In genomic region chr6:117919775-117920492, GRCh38 we compare ENCODE assay signal across 11 cellular contexts. TPM values are rescaled to one million over a fixed set of nuclear protein-coding genes. Genes with fewer than 3 reads are reported as not detected.
DNase-seq lines count a peak whose midpoint lies in the region; ATAC-seq and TF ChIP-seq lines count a peak whose summit lies in the region.
"Had no signal": no experiment of that assay in that cellular context is flagged by ENCODE, and none has a peak within 500 bp of the region (broad histone marks: within the 10 kb centered on the region; RNA-seq: fewer than 3 reads in every experiment).

No MANE protein-coding gene starts in this region.

- no peak overlapping the region for H3K4me3 ChIP-seq in mammary epithelial cell (replicated peaks in 1 of 3; ENCODE audit: insufficient read depth in 1 of 3, low read depth in 2 of 3, low read length in 3 of 3)
- peak overlapping the region; percentile 15 for H3K4me3 ChIP-seq in mesendoderm (ENCODE audit: low read length)
- peak overlapping the region; percentile 28 for H3K4me3 ChIP-seq in upper lobe of right lung

- H3K36me3 Mint-ChIP-seq in activated CD4-positive, alpha-beta T cell treated with anti-CD3 and anti-CD28 coated beads for 36 hours (ENCODE audit: low read depth) = no peaks in the 10 kb centered on the region

- POLR2A ChIA-PET in activated CD4-positive, alpha-beta T cell treated with anti-CD3 and anti-CD28 coated beads for 36 hours (lab: Charles Lee) = no interaction called here

- H3K9me3 ChIP-seq in mammary epithelial cell (replicated peaks; ENCODE audit: insufficient read depth, low read length) = no peaks in the 10 kb centered on the region
- no peaks in the 10 kb centered on the region for H3K9me3 ChIP-seq in upper lobe of right lung

- H3K27me3 Mint-ChIP-seq in activated CD4-positive, alpha-beta T cell treated with anti-CD3 and anti-CD28 coated beads for 36 hours = peaks cover 9% of the 10 kb centered on the region

- H2AFZ ChIP-seq in mammary epithelial cell (ENCODE audit: low read depth, low read length) = peak overlapping the region; percentile 9

- dilution Hi-C loops in mammary epithelial cell (cut with HindIII; ENCODE audit: low sequenced_read_pairs) = no loop called here

- H3K36me3 ChIP-seq in mammary epithelial cell (ENCODE audit: insufficient read depth, low read length) (no peaks in the 10 kb centered on the region), mesendoderm (ENCODE audit: control insufficient read depth, insufficient read depth, low read length) (no peaks in the 10 kb centered on the region), upper lobe of right lung (no peaks in the 10 kb centered on the region)

- no peak overlapping the region for H4K8ac ChIP-seq in mesendoderm (ENCODE audit: low read depth, low read length)

- no peak overlapping the region for H3K27ac ChIP-seq in mammary epithelial cell (ENCODE audit: insufficient read depth, low read depth, low read length)
- no peak overlapping the region for H3K27ac ChIP-seq in mesendoderm (ENCODE audit: low read depth, low read length)
- H3K27ac ChIP-seq in upper lobe of right lung = no peak overlapping the region

- in situ Hi-C loops in mammary epithelial cell (cut with MboI; ENCODE audit: low sequenced_read_pairs in 2 of 2) = no loop called here

- H3K4me2 ChIP-seq in mammary epithelial cell (ENCODE audit: insufficient read depth, low read depth, low read length) (peak overlapping the region; percentile 35), mesendoderm (ENCODE audit: low read length) (peak overlapping the region; percentile 88)

- H2BK15ac ChIP-seq in mesendoderm (replicated peaks; ENCODE audit: low read depth) = no peak overlapping the region

- BruUV-seq in mammary epithelial cell (replicated peaks; lab: Mats Ljungman, UMichigan) = no TSS peak

- H3K4me1 ChIP-seq in mammary epithelial cell (ENCODE audit: insufficient read depth, low read length) = no peaks in the 10 kb centered on the region
- H3K4me1 ChIP-seq in mesendoderm (ENCODE audit: control insufficient read depth, low read depth, low read length) = no peaks in the 10 kb centered on the region
- H3K4me1 ChIP-seq in upper lobe of right lung = peaks cover 11% of the 10 kb centered on the region

- no peak for DNase-seq in activated CD4-positive, CD25-positive, alpha-beta regulatory T cell treated with anti-CD3 and anti-CD28 coated beads, Interleukin-2, amount 50 U/mL, for 72 hours
- DNase-seq in mammary epithelial cell (no peak), mesendoderm (peak; percentile 69), upper lobe of right lung (peak; percentile 69)
- DNase-seq in activated CD4-positive, alpha-beta T cell treated with anti-CD3 and anti-CD28 coated beads for 36 hours = no peak
- DNase-seq: activated gamma-delta T cell, NCI-H2081 treated with DMSO at 0.1 percent for 48 hours had no signal

- H3K4ac ChIP-seq in mesendoderm (ENCODE audit: low read depth, low read length) = no peak overlapping the region

- no peak overlapping the region for H3K4me3 Mint-ChIP-seq in activated CD4-positive, alpha-beta T cell treated with anti-CD3 and anti-CD28 coated beads for 36 hours

- H3K79me2 ChIP-seq in mammary epithelial cell (ENCODE audit: insufficient read depth, low read length) (no peaks in the 10 kb centered on the region), mesendoderm (ENCODE audit: control insufficient read depth, insufficient read depth, low read length) (no peaks in the 10 kb centered on the region)

- intact Hi-C loops in mammary epithelial cell (cut with micrococcal nuclease) = no loop called here
- intact Hi-C loops in upper lobe of right lung (cut with DNase I) = no loop called here
- intact Hi-C loops in activated CD4-positive, alpha-beta T cell treated with anti-CD3 and anti-CD28 coated beads for 36 hours (cut with DNase I, micrococcal nuclease) = no loop called here

- no peak overlapping the region for H3K23ac ChIP-seq in mesendoderm (ENCODE audit: low read length)

- H3K56ac ChIP-seq in mesendoderm (ENCODE audit: low read length) = peak overlapping the region; percentile 70

- CTCF ChIA-PET in mammary epithelial cell (lab: Charles Lee; ENCODE audit: low non-redundant PET) = interaction anchor here (0.6 to 0.7 kb wide), 2 partner anchors 13 to 818 kb away, joined by 6 to 14 read pairs; no protein-coding TSS in a partner anchor
- CTCF ChIA-PET in activated CD4-positive, alpha-beta T cell treated with anti-CD3 and anti-CD28 coated beads for 36 hours (lab: Charles Lee) = interaction anchor here (1.4 kb wide), 1 partner anchor 10 kb away, joined by 3 read pairs; no protein-coding TSS in a partner anchor

- no peak overlapping the region for H3K9ac ChIP-seq in mammary epithelial cell (ENCODE audit: insufficient read depth, low read length)
- peak overlapping the region; percentile 49 for H3K9ac ChIP-seq in mesendoderm (ENCODE audit: low read length)

- no peaks in the 10 kb centered on the region for H3K4me1 Mint-ChIP-seq in activated CD4-positive, alpha-beta T cell treated with anti-CD3 and anti-CD28 coated beads for 36 hours

- H2BK5ac ChIP-seq in mesendoderm (ENCODE audit: low read length) = no peak overlapping the region

- WGBS in mammary epithelial cell (ENCODE audit: low coverage, missing lambda C conversion rate) = 0% methylated on average over 16 of the region's 37 CpGs
- WGBS in mesendoderm (ENCODE audit: extremely low coverage, insufficient coverage, low lambda C conversion rate) = no CpG with 5 or more reads among the region's 37 CpGs

- no peak overlapping the region for H2BK120ac ChIP-seq in mesendoderm (ENCODE audit: low read depth, low read length)

- H2AK5ac ChIP-seq in mesendoderm (ENCODE audit: low read length) = no peak overlapping the region

- peak; percentile 17 to 25 for ATAC-seq in activated CD4-positive, CD25-positive, alpha-beta regulatory T cell treated with anti-CD3 and anti-CD28 coated beads, Interleukin-2, amount 50 U/mL, for 24 hours
- peak; percentile 63 for ATAC-seq in upper lobe of right lung
- no peak for ATAC-seq in GM19035 (IDR thresholded peaks at IDR 0.05; ENCODE audit: unreplicated experiment)
- no peak for ATAC-seq in activated CD4-positive, alpha-beta T cell treated with anti-CD3 and anti-CD28 coated beads for 36 hours
- ATAC-seq in GM21825 (IDR thresholded peaks at IDR 0.05; ENCODE audit: unreplicated experiment) = no peak

- H3K18ac ChIP-seq in mesendoderm (ENCODE audit: low read length) = no peak overlapping the region

- H3K27me3 ChIP-seq in mammary epithelial cell (ENCODE audit: insufficient read depth, low read length) (peaks cover 8% of the 10 kb centered on the region), mesendoderm (ENCODE audit: insufficient read depth, low read length, poor library complexity) (no peaks in the 10 kb centered on the region), upper lobe of right lung (peaks cover 16% of the 10 kb centered on the region)

- H3K79me1 ChIP-seq in mesendoderm (ENCODE audit: low read length) = no peaks in the 10 kb centered on the region

- H4K5ac ChIP-seq in mesendoderm (ENCODE audit: low read length) = no peak overlapping the region

- no peaks in the 10 kb centered on the region for H4K20me1 ChIP-seq in mammary epithelial cell (ENCODE audit: insufficient read depth, low read length)

- TF ChIP-seq CTCF in mammary epithelial cell (conservative IDR thresholded peaks at IDR 0.05 in 1 of 2, IDR thresholded peaks at IDR 0.05 in 1 of 2; ENCODE audit: extremely low read depth in 1 of 2, insufficient read depth in 1 of 2, low read depth in 1 of 2, low read length in 2 of 2) = no peak
- TF ChIP-seq CTCF in upper lobe of right lung (IDR thresholded peaks at IDR 0.05) = no peak

- no peaks in the 10 kb centered on the region for H3K9me3 Mint-ChIP-seq in activated CD4-positive, alpha-beta T cell treated with anti-CD3 and anti-CD28 coated beads for 36 hours (ENCODE audit: low read depth)

- H3K27ac Mint-ChIP-seq in activated CD4-positive, alpha-beta T cell treated with anti-CD3 and anti-CD28 coated beads for 36 hours = no peak overlapping the region

RNA-seq across cellular contexts. Expression of gene SLC35F1, which starts 12.9 kb away (rescaled TPM):
- not detected for total RNA-seq in mammary epithelial cell
- not detected for polyA plus RNA-seq in mammary epithelial cell
- not detected for polyA minus RNA-seq in mammary epithelial cell
- 5.3 TPM for polyA plus RNA-seq in mesendoderm (2013, experiment 1 of 2)
- polyA plus RNA-seq in mesendoderm (2013, experiment 2 of 2) = 5.1 TPM
- 0.29 TPM for total RNA-seq in upper lobe of right lung
- total RNA-seq in activated CD4-positive, alpha-beta T cell treated with anti-CD3 and anti-CD28 coated beads for 36 hours = under 1 TPM; 0.18 to 0.23 TPM
- polyA plus RNA-seq: keratinocyte had no signal

Comparison
In these comparisons a context has a peak if more than half of its experiments do, and no peak if none do; other contexts are left out.
1. ATAC-seq: peak in activated CD4-positive, CD25-positive, alpha-beta regulatory T cell treated with anti-CD3 and anti-CD28 coated beads, Interleukin-2, amount 50 U/mL, for 24 hours (2 of 2) and upper lobe of right lung (single experiment); none in GM19035 (single experiment), activated CD4-positive, alpha-beta T cell treated with anti-CD3 and anti-CD28 coated beads for 36 hours (single experiment) and GM21825 (single experiment).
2. DNase-seq: peak in mesendoderm (single experiment) and upper lobe of right lung (single experiment); none in activated CD4-positive, CD25-positive, alpha-beta regulatory T cell treated with anti-CD3 and anti-CD28 coated beads, Interleukin-2, amount 50 U/mL, for 72 hours (single experiment), mammary epithelial cell (single experiment) and activated CD4-positive, alpha-beta T cell treated with anti-CD3 and anti-CD28 coated beads for 36 hours (single experiment).
3. H3K4me3 ChIP-seq: peak in mesendoderm (single experiment) and upper lobe of right lung (single experiment); none in mammary epithelial cell (0 of 3).